7 cellular contexts compared by ENCODE assay signal in the genomic region with DNA sequence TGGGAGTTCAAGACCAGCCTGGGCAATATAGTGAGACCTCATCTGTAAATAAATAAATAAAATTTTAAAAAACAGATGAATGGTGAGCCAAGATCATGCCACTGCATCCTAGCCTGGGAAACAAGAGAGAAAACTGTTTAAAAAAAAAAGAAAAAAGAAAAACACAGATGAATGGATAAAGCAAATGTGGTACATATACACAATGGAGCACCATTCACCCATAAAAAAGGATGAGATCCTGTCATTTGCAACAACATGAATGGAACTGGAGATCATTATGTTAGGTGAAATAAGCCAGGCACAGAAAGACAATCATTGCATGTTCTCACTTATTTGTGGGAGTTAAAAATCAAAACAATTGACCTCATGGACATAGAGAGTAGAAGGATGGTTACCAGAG. TPM values are rescaled to one million over a fixed set of nuclear protein-coding genes. Genes with fewer than 3 reads are reported as not detected.
"Had no signal": no experiment of that assay in that cellular context is flagged by ENCODE, and none has a peak within 500 bp of the region (broad histone marks: within the 10 kb centered on the region; RNA-seq: fewer than 3 reads in every experiment).

No MANE protein-coding gene starts in this region.

RNA-seq across cellular contexts. Expression of a gene that starts 25.4 kb away (rescaled TPM):
- total RNA-seq: GM23248, GM23338, H1, H4, H7, H9, HFFc6 had no signal
- polyA plus RNA-seq: H1 had no signal
